Comparison of ENCODE assay signal across 17 cellular contexts in genomic region chr4:94649381-94650128, GRCh38.
DNase-seq lines count a peak whose midpoint lies in the region; ATAC-seq and TF ChIP-seq lines count a peak whose summit lies in the region.
"Had no signal": no experiment of that assay in that cellular context is flagged by ENCODE, and none has a peak within 500 bp of the region (broad histone marks: within the 10 kb centered on the region; RNA-seq: fewer than 3 reads in every experiment).

No MANE protein-coding gene starts in this region.

- H3K4me1 Mint-ChIP-seq in endodermal cell = peaks cover 7% of the 10 kb centered on the region

- H3K27ac ChIP-seq in endodermal cell (ENCODE audit: low read depth, low read length) = no peak overlapping the region
- H3K27ac ChIP-seq: coronary artery had no signal

- WGBS in endodermal cell (ENCODE audit: insufficient coverage in 1 of 2, insufficient read length in 1 of 2), 2 experiments = 93 to 100% methylated on average over 1 of the region's 1 CpG

- TF ChIP-seq CTCF in AG10803 (conservative IDR thresholded peaks at IDR 0.05; ENCODE audit: low read length) = no peak
- TF ChIP-seq CTCF in endodermal cell (conservative IDR thresholded peaks at IDR 0.05) = no peak

- H3K9ac ChIP-seq in endodermal cell (ENCODE audit: extremely low read depth, low read length, poor library complexity, severe bottlenecking) = no peak overlapping the region

- DNase-seq in AG10803 (ENCODE audit: low read depth) (peak; percentile 63), NCI-H226 (peak; percentile 32), dermis blood vessel endothelial cell (peak; percentile 67), lung microvascular endothelial cell (ENCODE audit: low read depth in 2 of 2) (peak; percentile 53 to 78), putamen (ENCODE audit: low spot score) (no peak), endodermal cell (no peak)
- DNase-seq: activated gamma-delta T cell, kidney, MG63, NCI-H1694 treated with DMSO at 0.1 percent for 48 hours, NCI-H510A treated with DMSO at 0.1 percent for 48 hours, SHP77 had no signal

- H3K27ac Mint-ChIP-seq in endodermal cell = no peak overlapping the region
- H3K27ac Mint-ChIP-seq: T-helper 2 cell treated with Interferon-gamma antibody and Interleukin-4, amounts not matched to agents 5 μg/mL and 100 μg/mL, for 36 hours had no signal

- H3K9me3 ChIP-seq in endodermal cell (ENCODE audit: control insufficient read depth, low read length) = no peaks in the 10 kb centered on the region
- H3K9me3 ChIP-seq: MG63 had no signal

- no peak overlapping the region for H3K4me3 ChIP-seq in AG10803 (ENCODE audit: low read length)
- no peak overlapping the region for H3K4me3 ChIP-seq in endodermal cell (ENCODE audit: low read length)
- H3K4me3 ChIP-seq: coronary artery, MG63 had no signal

- peaks cover 65% of the 10 kb centered on the region for H3K36me3 ChIP-seq in endodermal cell (ENCODE audit: control insufficient read depth, insufficient read depth, low read length)

- no peaks in the 10 kb centered on the region for H3K27me3 ChIP-seq in endodermal cell (ENCODE audit: control insufficient read depth, insufficient read depth, low read length, poor library complexity, severe bottlenecking)
- H3K27me3 ChIP-seq: MG63 had no signal

- no peak overlapping the region for H3K4me3 Mint-ChIP-seq in endodermal cell
- H3K4me3 Mint-ChIP-seq: mesothelial cell of epicardium; T-helper 2 cell treated with Interferon-gamma antibody and Interleukin-4, amounts not matched to agents 5 μg/mL and 100 μg/mL, for 36 hours had no signal

- H3K36me3 Mint-ChIP-seq in endodermal cell (ENCODE audit: low read depth) = peaks cover 36% of the 10 kb centered on the region

- no peaks in the 10 kb centered on the region for H3K9me3 Mint-ChIP-seq in endodermal cell
- H3K9me3 Mint-ChIP-seq: T-helper 2 cell treated with Interferon-gamma antibody and Interleukin-4, amounts not matched to agents 5 μg/mL and 100 μg/mL, for 36 hours had no signal

- H3K27me3 Mint-ChIP-seq in endodermal cell (ENCODE audit: insufficient read depth) = no peaks in the 10 kb centered on the region

- ATAC-seq in GM19023 (IDR thresholded peaks at IDR 0.05; ENCODE audit: unreplicated experiment) (no peak), GM18498 (IDR thresholded peaks at IDR 0.05; ENCODE audit: unreplicated experiment) (no peak)

- no peaks in the 10 kb centered on the region for H3K4me1 ChIP-seq in endodermal cell (ENCODE audit: control insufficient read depth, insufficient read depth, low read length)

Comparison
In these comparisons a context has a peak if more than half of its experiments do, and no peak if none do; other contexts are left out.
1. DNase-seq: peak in AG10803 (single experiment), NCI-H226 (single experiment), dermis blood vessel endothelial cell (single experiment) and lung microvascular endothelial cell (2 of 2); none in putamen (single experiment) and endodermal cell (single experiment).